ENCODE assay signal across 21 cellular contexts in the genomic region with DNA sequence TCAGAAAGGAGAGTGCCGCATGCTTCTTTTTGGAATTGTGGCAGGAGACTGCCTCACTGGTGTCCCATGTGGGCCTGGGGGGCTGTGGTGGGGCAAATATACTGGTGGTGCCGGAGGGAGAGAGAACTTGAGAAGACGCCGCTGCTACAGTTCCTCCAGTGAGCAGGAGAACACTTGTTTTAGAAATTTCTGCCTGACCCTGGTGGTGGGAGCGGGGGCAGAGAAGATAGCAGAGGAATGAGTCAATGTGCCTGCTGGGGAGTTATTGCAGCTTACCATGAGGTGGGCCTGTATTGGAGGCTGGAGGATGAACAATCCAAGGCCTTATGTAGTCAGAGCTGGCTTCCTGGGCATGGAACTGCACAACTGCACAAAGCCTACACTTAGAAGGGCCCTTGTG.
A peak's percentile ranks its signal among the peaks of the same experiment; 100 is the strongest.
DNase-seq lines count a peak whose midpoint lies in the region; ATAC-seq and TF ChIP-seq lines count a peak whose summit lies in the region.
"Had no signal": no experiment of that assay in that cellular context is flagged by ENCODE, and none has a peak within 500 bp of the region (broad histone marks: within the 10 kb centered on the region; RNA-seq: fewer than 3 reads in every experiment).

No MANE protein-coding gene starts in this region.

- H3K27ac Mint-ChIP-seq in activated naive CD4-positive, alpha-beta T cell treated with anti-CD3 and anti-CD28 coated beads for 36 hours: no peak overlapping the region
- H3K27ac Mint-ChIP-seq: activated CD8-positive, alpha-beta T cell treated with anti-CD3 and anti-CD28 coated beads, Interleukin-2, amount 10 ng/mL, durations not matched to agents 7 days and 5 days; activated T-cell treated with anti-CD3 and anti-CD28 coated beads, Interleukin-2, amount 50 U/mL, for 72 hours; CD4-positive, alpha-beta T cell; stimulated activated naive B cell treated with anti-CD40 and anti-IgM and Interleukin-4, amounts not matched to agents 10 μg/mL and 1 μg/mL and 100 μg/mL, for 72 hours had no signal

- POLR2A ChIA-PET in AG04449 (lab: Yijun Ruan, JAX): interaction anchor here (0.6 to 0.8 kb wide), 3 partner anchors 8 to 46 kb away, joined by 3 to 4 read pairs (median 3); no protein-coding TSS in a partner anchor

- no peak for ATAC-seq in HG03342 (IDR thresholded peaks at IDR 0.05; ENCODE audit: unreplicated experiment)
- ATAC-seq: activated CD8-positive, alpha-beta T cell treated with anti-CD3 and anti-CD28 coated beads, Interleukin-2, amount 10 ng/mL, durations not matched to agents 7 days and 5 days; activated T-cell treated with anti-CD3 and anti-CD28 coated beads, Interleukin-2, amount 50 U/mL, for 72 hours; mucosa of descending colon; Right ventricle myocardium inferior; stimulated activated naive B cell treated with anti-CD40 and anti-IgM and Interleukin-4, amounts not matched to agents 10 μg/mL and 1 μg/mL and 100 μg/mL, for 72 hours had no signal

- peak; percentile 37 for DNase-seq in AG04449 (ENCODE audit: low read depth, low spot score)
- peak; percentile 88 for DNase-seq in HT1080 (ENCODE audit: low read depth)
- peak; percentile 88 for DNase-seq in brain microvascular endothelial cell
- peak; percentile 59 for DNase-seq in kidney tubule cell (ENCODE audit: low spot score)
- DNase-seq in esophagus squamous epithelium (lab: John Stamatoyannopoulos, UW): no peak
- DNase-seq in activated naive CD4-positive, alpha-beta T cell treated with anti-CD3 and anti-CD28 coated beads for 36 hours: no peak
- no peak for DNase-seq in hippocampal formation (lab: John Stamatoyannopoulos, UW)
- DNase-seq: 8988T; activated CD8-positive, alpha-beta T cell treated with anti-CD3 and anti-CD28 coated beads, Interleukin-2, amount 10 ng/mL, durations not matched to agents 7 days and 5 days; activated T-cell treated with anti-CD3 and anti-CD28 coated beads, Interleukin-2, amount 50 U/mL, for 72 hours; CD4-positive, alpha-beta T cell; DMS79; mucosa of descending colon; NCI-H1417 treated with DMSO at 0.1 percent for 48 hours; stimulated activated CD4-positive, alpha-beta T cell treated with anti-CD3 and anti-CD28 coated beads, Interleukin-12 subunit alpha, Interleukin-12 subunit beta, amount 100 ng/mL, for 4 hours; stimulated activated naive B cell treated with anti-CD40 and anti-IgM and Interleukin-4, amounts not matched to agents 10 μg/mL and 1 μg/mL and 100 μg/mL, for 72 hours; upper lobe of left lung had no signal

- no peaks in the 10 kb centered on the region for H3K4me1 ChIP-seq in esophagus squamous epithelium
- H3K4me1 ChIP-seq: parathyroid adenoma, upper lobe of left lung had no signal

- H3K4me3 ChIP-seq in AG04449 (ENCODE audit: low read depth, low read length) (no peak overlapping the region), brain microvascular endothelial cell (ENCODE audit: low read depth, low read length) (no peak overlapping the region), esophagus squamous epithelium (no peak overlapping the region)
- H3K4me3 ChIP-seq: mucosa of descending colon, upper lobe of left lung had no signal

- H3K27me3 Mint-ChIP-seq in activated naive CD4-positive, alpha-beta T cell treated with anti-CD3 and anti-CD28 coated beads for 36 hours (ENCODE audit: low read depth): peaks cover 23% of the 10 kb centered on the region

- H3K9me3 Mint-ChIP-seq in activated naive CD4-positive, alpha-beta T cell treated with anti-CD3 and anti-CD28 coated beads for 36 hours: peaks cover 18% of the 10 kb centered on the region
- H3K9me3 Mint-ChIP-seq: CD4-positive, alpha-beta T cell had no signal

- no peaks in the 10 kb centered on the region for H3K27me3 ChIP-seq in brain microvascular endothelial cell (replicated peaks)
- peaks cover 0 to 6% (median 0%) of the 10 kb centered on the region in 4 donors for H3K27me3 ChIP-seq in esophagus squamous epithelium
- H3K27me3 ChIP-seq: upper lobe of left lung had no signal

- H3K4me1 Mint-ChIP-seq in activated naive CD4-positive, alpha-beta T cell treated with anti-CD3 and anti-CD28 coated beads for 36 hours (ENCODE audit: low read depth): no peaks in the 10 kb centered on the region
- H3K4me1 Mint-ChIP-seq: stimulated activated naive B cell treated with anti-CD40 and anti-IgM and Interleukin-4, amounts not matched to agents 10 μg/mL and 1 μg/mL and 100 μg/mL, for 72 hours had no signal

- 83 to 94% methylated on average over 5 of the region's 5 CpGs for WGBS in esophagus squamous epithelium, 2 donors

- intact Hi-C loops in esophagus squamous epithelium (cut with DNase I): no loop called here
- intact Hi-C loops in activated naive CD4-positive, alpha-beta T cell treated with anti-CD3 and anti-CD28 coated beads for 36 hours (cut with micrococcal nuclease): no loop called here

- H3K36me3 ChIP-seq in brain microvascular endothelial cell (replicated peaks) (no peaks in the 10 kb centered on the region), esophagus squamous epithelium (no peaks in the 10 kb centered on the region)
- H3K36me3 ChIP-seq: upper lobe of left lung had no signal

- CTCF ChIA-PET in AG04449 (lab: Yijun Ruan, JAX): interaction anchor here (1.4 to 1.9 kb wide), 2 partner anchors 9 to 152 kb away, joined by 4 to 5 read pairs; no protein-coding TSS in a partner anchor
- CTCF ChIA-PET in activated naive CD4-positive, alpha-beta T cell treated with anti-CD3 and anti-CD28 coated beads for 36 hours (lab: Charles Lee): no interaction called here

- no peaks in the 10 kb centered on the region for H3K36me3 Mint-ChIP-seq in activated naive CD4-positive, alpha-beta T cell treated with anti-CD3 and anti-CD28 coated beads for 36 hours (ENCODE audit: low read depth)

- H3K27ac ChIP-seq in brain microvascular endothelial cell (peak overlapping the region; percentile 68), esophagus squamous epithelium (no peak overlapping the region)
- H3K27ac ChIP-seq: KMS-11, parathyroid adenoma, upper lobe of left lung had no signal

- H3K9me3 ChIP-seq in esophagus squamous epithelium: peaks cover 0 to 10% (median 5%) of the 10 kb centered on the region in 3 donors

- in situ Hi-C loops in brain microvascular endothelial cell (cut with HindIII; ENCODE audit: low pct_ligation_motif_present, low sequenced_read_pairs): no loop called here

- TF ChIP-seq CTCF in AG04449 (IDR thresholded peaks at IDR 0.05; ENCODE audit: insufficient read depth, low read length, missing control alignments) (no peak), brain microvascular endothelial cell (IDR thresholded peaks at IDR 0.05; ENCODE audit: low read depth, low read length, missing control alignments) (peak; percentile 15), esophagus squamous epithelium (IDR thresholded peaks at IDR 0.05) (no peak)

- no peak for TF ChIP-seq POLR2A in esophagus squamous epithelium (IDR thresholded peaks at IDR 0.05)

- H3K4me3 Mint-ChIP-seq in activated naive CD4-positive, alpha-beta T cell treated with anti-CD3 and anti-CD28 coated beads for 36 hours: no peak overlapping the region
- H3K4me3 Mint-ChIP-seq: activated CD8-positive, alpha-beta T cell treated with anti-CD3 and anti-CD28 coated beads, Interleukin-2, amount 10 ng/mL, durations not matched to agents 7 days and 5 days; activated T-cell treated with anti-CD3 and anti-CD28 coated beads, Interleukin-2, amount 50 U/mL, for 72 hours; CD4-positive, alpha-beta T cell; stimulated activated naive B cell treated with anti-CD40 and anti-IgM and Interleukin-4, amounts not matched to agents 10 μg/mL and 1 μg/mL and 100 μg/mL, for 72 hours had no signal

Comparison
In these comparisons a context has a peak if more than half of its experiments do, and no peak if none do; other contexts are left out.
1. DNase-seq: peak in AG04449 (single experiment), HT1080 (single experiment), brain microvascular endothelial cell (single experiment) and kidney tubule cell (single experiment); none in esophagus squamous epithelium (single experiment), activated naive CD4-positive, alpha-beta T cell treated with anti-CD3 and anti-CD28 coated beads for 36 hours (single experiment) and hippocampal formation (0 of 2).